In the genomic region with DNA sequence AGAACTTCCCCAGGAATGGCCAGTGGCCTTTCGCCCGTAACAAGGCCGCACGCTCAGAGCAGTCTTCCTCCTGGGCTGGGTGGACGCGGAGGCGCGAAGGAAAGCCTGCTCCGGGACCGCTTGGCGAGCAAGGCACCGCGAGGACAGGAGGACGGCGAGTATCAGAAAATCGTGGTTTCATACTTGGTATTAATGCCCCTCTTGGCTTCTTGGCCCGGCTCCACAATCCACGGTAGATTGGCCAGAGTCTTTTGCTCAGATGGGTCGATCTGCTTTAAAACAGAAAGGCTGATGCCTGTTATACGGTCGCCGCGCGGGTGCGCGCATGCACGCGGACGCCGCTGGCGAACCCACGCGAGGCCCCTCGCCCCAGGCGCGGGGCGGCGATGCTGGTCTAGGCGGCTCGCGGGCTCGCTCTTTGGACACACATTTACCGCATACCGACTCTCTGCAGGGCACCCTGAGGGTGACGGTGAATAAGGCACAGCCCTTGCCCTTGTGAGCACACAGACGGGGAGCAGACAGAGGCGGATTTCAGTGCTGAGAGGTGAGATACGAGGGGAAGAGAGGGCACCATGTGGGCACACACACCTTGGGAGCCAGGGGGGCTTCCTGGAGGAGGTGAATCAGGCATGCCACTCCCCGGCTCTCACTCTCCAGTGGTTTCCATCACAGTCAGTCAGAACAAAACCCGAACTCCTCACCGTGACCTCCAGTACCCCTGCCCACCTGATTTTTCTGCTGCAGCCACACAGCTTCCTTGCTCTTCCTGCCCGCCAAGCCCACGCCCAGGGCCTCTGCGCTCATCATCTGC, we compare ENCODE assay signal across 8 cellular contexts.
DNase-seq lines count a peak whose midpoint lies in the region; ATAC-seq and TF ChIP-seq lines count a peak whose summit lies in the region.

No MANE protein-coding gene starts in this region.

- H3K4me3 Mint-ChIP-seq in nephron progenitor cell: peak overlapping the region; percentile 67

- H3K27me3 Mint-ChIP-seq in nephron progenitor cell (ENCODE audit: low read depth, poor library complexity): peaks cover 24% of the 10 kb centered on the region

- H3K27ac ChIP-seq in esophagus (ENCODE audit: low read depth in 2 of 2, low read length in 1 of 2): no peak overlapping the region

- H3K4me3 ChIP-seq in esophagus (ENCODE audit: low read depth in 1 of 2, low read length in 2 of 2): peak overlapping the region; percentile 47 to 52

- peaks cover 38% of the 10 kb centered on the region for H3K4me1 Mint-ChIP-seq in nephron progenitor cell

- peaks cover 0 to 3% of the 10 kb centered on the region in 2 donors for H3K4me1 ChIP-seq in esophagus (ENCODE audit: control insufficient read depth in 2 of 2, insufficient read depth in 2 of 2, low read length in 1 of 2)

- ATAC-seq in GM21515 (IDR thresholded peaks at IDR 0.05; ENCODE audit: unreplicated experiment) (peak; percentile 49), GM21367 (IDR thresholded peaks at IDR 0.05; ENCODE audit: unreplicated experiment) (no peak)

- H3K9me3 ChIP-seq in esophagus (ENCODE audit: control insufficient read depth in 2 of 2, insufficient read depth in 1 of 2, low read depth in 1 of 2, low read length in 1 of 2): no peaks in the 10 kb centered on the region

- peaks cover 0 to 3% of the 10 kb centered on the region in 2 donors for H3K36me3 ChIP-seq in esophagus (ENCODE audit: control insufficient read depth in 2 of 2, insufficient read depth in 2 of 2, low read length in 1 of 2)

- TF ChIP-seq CTCF in nephron progenitor cell (IDR thresholded peaks at IDR 0.05): no peak

- 8 to 11% methylated on average over 54 of the region's 54 CpGs for WGBS in esophagus, 2 donors

- DNase-seq in AG20443 (ENCODE audit: low spot score) (peak; percentile 52), nephron progenitor cell (peak; percentile 33), NCI-H2196 (lab: John Stamatoyannopoulos, UW; ENCODE audit: unreplicated experiment) (no peak), NCI-H2029 (lab: John Stamatoyannopoulos, UW) (no peak)
- peak; percentile 5 to 9 for DNase-seq in activated CD4-positive, alpha-beta T cell treated with anti-CD3 and anti-CD28 coated beads for 4 hours

- no peaks in the 10 kb centered on the region for H3K27me3 ChIP-seq in esophagus (ENCODE audit: control insufficient read depth in 1 of 2, insufficient read depth in 2 of 2, low read length in 2 of 2)

- H3K36me3 Mint-ChIP-seq in nephron progenitor cell (ENCODE audit: low read depth): no peaks in the 10 kb centered on the region

- no peaks in the 10 kb centered on the region for H3K9me3 Mint-ChIP-seq in nephron progenitor cell

- no peak overlapping the region for H3K27ac Mint-ChIP-seq in nephron progenitor cell

Comparison
In these comparisons a context has a peak if more than half of its experiments do, and no peak if none do; other contexts are left out.
1. DNase-seq: peak in AG20443 (single experiment), activated CD4-positive, alpha-beta T cell treated with anti-CD3 and anti-CD28 coated beads for 4 hours (2 of 2) and nephron progenitor cell (single experiment); none in NCI-H2196 (single experiment) and NCI-H2029 (single experiment).